ENCODE assay signal across 11 cellular contexts in the genomic region with DNA sequence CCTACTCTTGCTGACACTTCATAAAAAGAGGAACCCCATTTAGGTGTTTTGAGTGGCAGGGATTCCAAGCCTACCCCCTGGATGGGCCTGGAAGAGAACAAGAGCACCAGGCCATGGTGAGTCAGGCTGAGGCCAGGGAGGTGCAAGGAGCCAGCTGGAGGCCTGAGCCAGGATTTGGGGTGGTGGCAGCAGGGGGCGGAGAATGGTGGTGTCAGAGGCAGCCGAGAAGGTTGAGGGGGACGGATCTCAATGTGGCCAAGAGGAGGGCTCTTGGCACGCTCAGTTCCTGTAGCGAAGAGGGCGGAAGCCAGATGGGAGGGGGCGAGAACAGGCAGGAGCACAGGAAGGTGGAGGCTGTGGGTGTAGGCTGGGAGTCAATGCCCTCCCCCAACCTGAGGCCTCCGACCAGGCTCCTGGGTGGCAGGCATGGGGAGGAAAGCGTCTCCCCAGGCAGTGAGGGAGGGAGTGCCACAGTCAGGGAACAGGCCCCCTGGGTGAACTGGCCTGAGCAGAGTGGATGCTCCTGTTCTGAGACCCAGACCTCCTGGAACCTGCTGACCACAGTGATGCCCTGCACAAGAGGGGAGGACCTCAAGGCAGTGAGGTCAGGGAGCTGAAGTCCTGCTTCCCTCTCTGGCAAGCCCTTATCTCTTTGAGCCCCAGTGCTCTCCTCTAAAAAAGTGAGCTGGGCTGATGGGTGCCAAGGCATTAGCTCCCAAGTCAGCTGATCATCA. TPM values are rescaled to one million over a fixed set of nuclear protein-coding genes. Genes with fewer than 3 reads are reported as not detected.
A peak's percentile ranks its signal among the peaks of the same experiment; 100 is the strongest.
DNase-seq lines count a peak whose midpoint lies in the region; TF ChIP-seq lines count a peak whose summit lies in the region.
"Had no signal": no experiment of that assay in that cellular context is flagged by ENCODE, and none has a peak within 500 bp of the region (broad histone marks: within the 10 kb centered on the region; RNA-seq: fewer than 3 reads in every experiment).

No MANE protein-coding gene starts in this region.

- 72% methylated on average over 9 of the region's 9 CpGs for WGBS in esophagus muscularis mucosa

- H3K27me3 ChIP-seq in dorsolateral prefrontal cortex, result peaks cover 0 to 51% (median 4%) of the 10 kb centered on the region in 45 donors
- H3K27me3 ChIP-seq in esophagus muscularis mucosa, result peaks cover 0 to 55% (median 6%) of the 10 kb centered on the region in 4 donors
- H3K27me3 ChIP-seq: gastrocnemius medialis had no signal

- H3K27ac ChIP-seq in dorsolateral prefrontal cortex (peak overlapping the region in 11 of 59 donors; percentile 8 to 67 (median 39)), esophagus muscularis mucosa (replicated peaks in 1 of 4) (no peak overlapping the region)
- H3K27ac ChIP-seq: gastrocnemius medialis had no signal

- intact Hi-C loops in dorsolateral prefrontal cortex (cut with DNase I) (no loop called here), esophagus muscularis mucosa (cut with DNase I) (no loop called here)

- H3K4me3 ChIP-seq in dorsolateral prefrontal cortex, result no peak overlapping the region
- no peak overlapping the region for H3K4me3 ChIP-seq in esophagus muscularis mucosa
- H3K4me3 ChIP-seq: gastrocnemius medialis had no signal

- no peak for TF ChIP-seq POLR2A in esophagus muscularis mucosa (IDR thresholded peaks at IDR 0.05; ENCODE audit: low read depth)

- H3K36me3 ChIP-seq in esophagus muscularis mucosa, result no peaks in the 10 kb centered on the region
- H3K36me3 ChIP-seq: gastrocnemius medialis had no signal

- H3K4me1 ChIP-seq in esophagus muscularis mucosa, result peaks cover 8 to 19% (median 17%) of the 10 kb centered on the region in 4 donors
- H3K4me1 ChIP-seq: Caco-2 had no signal

- no peaks in the 10 kb centered on the region for H3K9me3 ChIP-seq in esophagus muscularis mucosa
- H3K9me3 ChIP-seq: Caco-2, gastrocnemius medialis had no signal

- peak in 4 of 6 experiments; percentile 16 to 52 (median 38) for DNase-seq in stimulated activated naive CD4-positive, alpha-beta T cell (lab: John Stamatoyannopoulos, UW)
- no peak for DNase-seq in stimulated activated naive CD4-positive, alpha-beta T cell treated with Interleukin-2 at 50 U/mL for 16 hours (lab: John Stamatoyannopoulos, UW)
- DNase-seq in M059J (ENCODE audit: low read depth), result peak; percentile 43
- DNase-seq in activated naive CD4-positive, alpha-beta T cell treated with anti-CD3 and anti-CD28 coated beads, Interleukin-2, amount 50 U/mL, for 16 hours, result peak; percentile 40
- no peak for DNase-seq in NCI-H146 treated with DMSO at 0.1 percent for 48 hours (lab: John Stamatoyannopoulos, UW; ENCODE audit: unreplicated experiment)
- DNase-seq in dorsolateral prefrontal cortex, result no peak
- no peak for DNase-seq in esophagus muscularis mucosa (ENCODE audit: extremely low spot score)
- no peak for DNase-seq in NCI-H1105 (lab: John Stamatoyannopoulos, UW)
- DNase-seq: Caco-2, gastrocnemius medialis, PC-3 had no signal

- no peak for TF ChIP-seq EP300 in esophagus muscularis mucosa (IDR thresholded peaks at IDR 0.05)

- TF ChIP-seq CTCF in dorsolateral prefrontal cortex (IDR thresholded peaks at IDR 0.05 in 54 of 56, conservative IDR thresholded peaks at IDR 0.05 in 2 of 56; ENCODE audit: low read depth in 1 of 56, partially characterized antibody in 56 of 56), result no peak
- no peak for TF ChIP-seq CTCF in esophagus muscularis mucosa (IDR thresholded peaks at IDR 0.05)

RNA-seq across cellular contexts. Expression of a gene that starts 13.9 kb away (rescaled TPM):
- total RNA-seq in M059J (2014; rRNA removed; shearing (Covaris generic)), result 0.34 and 0.96 TPM in 2 replicates
- total RNA-seq in dorsolateral prefrontal cortex (10 to 100 TPM in 119 of 120 experiments, 1 to 10 TPM in 1; 8.1 to 75.2 (median 32.4) TPM), esophagus muscularis mucosa (1 to 10 TPM in 1 of 4 donors, under 1 TPM in 2, not detected in 1; 0.33 to 1.1 (median 0.91) TPM)

RNA-seq across cellular contexts. Expression of a gene that starts 41.3 kb away (rescaled TPM):
- total RNA-seq in M059J (2014; rRNA removed; shearing (Covaris generic)), result 4.8 and 6.9 TPM in 2 replicates
- 10 to 100 TPM in 11 of 120 experiments, 1 to 10 TPM in 109; 2.9 to 12.3 (median 6.9) TPM for total RNA-seq in dorsolateral prefrontal cortex
- total RNA-seq in esophagus muscularis mucosa, result 10 to 100 TPM; 17.7 to 33.2 (median 23.5) TPM

RNA-seq across cellular contexts. Expression of a gene that starts 47.3 kb away (rescaled TPM):
- 77.4 and 95.1 TPM in 2 replicates for total RNA-seq in M059J (2014; rRNA removed; shearing (Covaris generic))
- 10 to 100 TPM in 13 of 120 experiments, 1 to 10 TPM in 107; 2.5 to 22.1 (median 6.5) TPM for total RNA-seq in dorsolateral prefrontal cortex
- 10 to 100 TPM; 26.6 to 90.4 (median 77.0) TPM for total RNA-seq in esophagus muscularis mucosa
- total RNA-seq: Caco-2 had no signal

RNA-seq across cellular contexts. Expression of a gene that starts 56.4 kb away (rescaled TPM):
- total RNA-seq in M059J (2014; rRNA removed; shearing (Covaris generic)), result 44.6 and 47.9 TPM in 2 replicates
- 10 to 100 TPM; 26.5 to 76.2 (median 48.8) TPM for total RNA-seq in dorsolateral prefrontal cortex
- 10 to 100 TPM; 41.9 to 49.1 (median 43.1) TPM for total RNA-seq in esophagus muscularis mucosa

Comparison
In these comparisons a context has a peak if more than half of its experiments do, and no peak if none do; other contexts are left out.
1. DNase-seq: peak in stimulated activated naive CD4-positive, alpha-beta T cell (4 of 6), M059J (single experiment) and activated naive CD4-positive, alpha-beta T cell treated with anti-CD3 and anti-CD28 coated beads, Interleukin-2, amount 50 U/mL, for 16 hours (single experiment); none in stimulated activated naive CD4-positive, alpha-beta T cell treated with Interleukin-2 at 50 U/mL for 16 hours (single experiment), NCI-H146 treated with DMSO at 0.1 percent for 48 hours (single experiment), dorsolateral prefrontal cortex (0 of 10), esophagus muscularis mucosa (single experiment) and NCI-H1105 (single experiment).